ENCODE assay signal across 13 cellular contexts in genomic region chr3:37892917-37893595, GRCh38. TPM values are rescaled to one million over a fixed set of nuclear protein-coding genes. Genes with fewer than 3 reads are reported as not detected.
DNase-seq lines count a peak whose midpoint lies in the region; ATAC-seq, FAIRE-seq and TF ChIP-seq lines count a peak whose summit lies in the region.
"Had no signal": no experiment of that assay in that cellular context is flagged by ENCODE, and none has a peak within 500 bp of the region (broad histone marks: within the 10 kb centered on the region; RNA-seq: fewer than 3 reads in every experiment).

No MANE protein-coding gene starts in this region.

- H2AFZ ChIP-seq in OCI-LY7 (ENCODE audit: low read length): peak overlapping the region; percentile 50

- no peak for TF ChIP-seq EP300 in A549 (IDR thresholded peaks at IDR 0.05)

- no peak for TF ChIP-seq CTCF in A549 (IDR thresholded peaks at IDR 0.05)
- TF ChIP-seq CTCF in OCI-LY7 (conservative IDR thresholded peaks at IDR 0.05; ENCODE audit: low read length): no peak

- H3K27me3 ChIP-seq in HAP-1 (ENCODE audit: low read depth): no peaks in the 10 kb centered on the region
- H3K27me3 ChIP-seq: ovary had no signal

- H3K9me3 ChIP-seq in A549: no peaks in the 10 kb centered on the region
- no peaks in the 10 kb centered on the region for H3K9me3 ChIP-seq in OCI-LY7 (ENCODE audit: low read length)
- H3K9me3 ChIP-seq in HAP-1: no peaks in the 10 kb centered on the region
- H3K9me3 ChIP-seq: ovary had no signal

- peak overlapping the region; percentile 10 for H3K4me2 ChIP-seq in A549
- peak overlapping the region; percentile 24 for H3K4me2 ChIP-seq in OCI-LY7 (ENCODE audit: low read length)

- H3K27ac ChIP-seq in A549 (no peak overlapping the region), OCI-LY7 (ENCODE audit: low read depth, low read length, poor library complexity, severe bottlenecking) (no peak overlapping the region)

- TF ChIP-seq RAD21 in A549 (conservative IDR thresholded peaks at IDR 0.05 in 1 of 2, IDR thresholded peaks at IDR 0.05 in 1 of 2): no peak

- CTCF ChIA-PET in A549 (lab: Yijun Ruan, JAX) (interaction anchor here (0.9 to 2.6 kb wide), 3 partner anchors 8 to 37 kb away, joined by 5 to 10 read pairs (median 5); no protein-coding TSS in a partner anchor), OCI-LY7 (lab: Charles Lee; ENCODE audit: unreplicated experiment) (no interaction called here)

- intact Hi-C loops in OCI-LY7 (cut with micrococcal nuclease; ENCODE audit: unreplicated experiment): no loop called here

- H3K9me2 ChIP-seq in OCI-LY7 (ENCODE audit: insufficient read depth, low read length): no peaks in the 10 kb centered on the region

- no peak for FAIRE-seq in A549 (lab: Jason Lieb, UNC)

- H3K79me2 ChIP-seq in OCI-LY7 (ENCODE audit: insufficient read depth, low read depth, low read length): no peaks in the 10 kb centered on the region

- no peak overlapping the region for H3K4me3 ChIP-seq in A549
- no peak overlapping the region for H3K4me3 ChIP-seq in OCI-LY7 (ENCODE audit: low read depth, low read length, poor library complexity, severe bottlenecking)
- H3K4me3 ChIP-seq in HAP-1: no peak overlapping the region
- H3K4me3 ChIP-seq: ovary had no signal

- POLR2A ChIA-PET in A549 (lab: Yijun Ruan, JAX): no interaction called here
- POLR2A ChIA-PET in OCI-LY7 (lab: Charles Lee): interaction anchor here (1.1 kb wide), 1 partner anchor 18 kb away, joined by 3 read pairs; no protein-coding TSS in a partner anchor

- 38% methylated on average over 3 of the region's 3 CpGs for WGBS in A549 (ENCODE audit: missing lambda C conversion rate)

- ATAC-seq in A549 (peak; percentile 42 to 50; a peak in 1 of 6 replicates), HG03175 (IDR thresholded peaks at IDR 0.05; ENCODE audit: unreplicated experiment) (no peak), GM18519 (IDR thresholded peaks at IDR 0.05; ENCODE audit: low FRiP score, unreplicated experiment) (no peak), HG03439 (IDR thresholded peaks at IDR 0.05; ENCODE audit: unreplicated experiment) (no peak)

- DNase-seq in A549 (ENCODE audit: low read depth in 1 of 2, low spot score in 1 of 2) (no peak), OCI-LY7 (ENCODE audit: low spot score) (no peak), foreskin melanocyte (peak; percentile 84), myocyte (ENCODE audit: low read depth) (peak; percentile 83), HAP-1 (ENCODE audit: low spot score in 2 of 2) (no peak)
- DNase-seq: activated naive CD4-positive, alpha-beta T cell; NCI-H446; stimulated activated CD8-positive, alpha-beta memory T cell treated with anti-CD3 and anti-CD28 coated beads, Interleukin-4, amount 100 ng/mL, for 48 hours; T1000 had no signal

- no peaks in the 10 kb centered on the region for H4K20me1 ChIP-seq in OCI-LY7 (ENCODE audit: insufficient read depth, low read length)

- in situ Hi-C loops in HAP-1 (cut with MboI; ENCODE audit: low sequenced_read_pairs): no loop called here

- no TSS peak for BruUV-seq in OCI-LY7 (replicated peaks; lab: Mats Ljungman, UMichigan)

- H3K36me3 ChIP-seq in OCI-LY7 (ENCODE audit: insufficient read depth, low read length) (no peaks in the 10 kb centered on the region), HAP-1 (replicated peaks) (0 out of 2 replicates have a peak, but pooled peaks cover 3% of the 10 kb centered on the region)
- H3K36me3 ChIP-seq: ovary had no signal

- H3K4me1 ChIP-seq in A549 (peaks cover 12% of the 10 kb centered on the region), OCI-LY7 (ENCODE audit: insufficient read depth, low read length, poor library complexity, severe bottlenecking) (peaks cover 32% of the 10 kb centered on the region), HAP-1 (peaks cover 2% of the 10 kb centered on the region; the same call in 1 of the 2 replicates)

- TF ChIP-seq POLR2A in A549 (IDR thresholded peaks at IDR 0.05; ENCODE audit: low read length): no peak

TF ChIP-seq in A549, 52 proteins besides CTCF, POLR2A, EP300 and RAD21:
- TF ChIP-seq PHF8 (IDR thresholded peaks at IDR 0.05; ENCODE audit: borderline replicate concordance, low read depth) (no peak), PBX3 (IDR thresholded peaks at IDR 0.05) (no peak), TP53 (CRISPR knock-in tag; IDR thresholded peaks at IDR 0.05) (no peak), NFE2L2 (conservative IDR thresholded peaks at IDR 0.05; ENCODE audit: low read length) (no peak)

RNA-seq across cellular contexts. Expression of gene CTDSPL, which starts 31.4 kb away (rescaled TPM):
- polyA plus RNA-seq in A549 (2011; rRNA removed) (31.3 and 35.1 TPM in 2 replicates), A549 (2017; fragmentation: RNase III; extraction: RNeasy Plus Mini Kit Qiagen cat#74134 plus additional on column Dnase treatment) (9.9 to 10.6 TPM (median 9.9 TPM) in 3 replicates)
- polyA plus RNA-seq in A549 (2012; cell fraction: cytosol; rRNA removed): 15.2 and 18.6 TPM in 2 replicates
- 11.6 and 18.2 TPM in 2 replicates for polyA plus RNA-seq in A549 (2012; cell fraction: nucleus; rRNA removed)
- 40.8 and 49.4 TPM in 2 replicates for polyA minus RNA-seq in A549 (2011; rRNA and poly(A)+ RNA removed)
- total RNA-seq in OCI-LY7 (2014; rRNA removed; shearing (Covaris generic)): 0.28 and 0.38 TPM in 2 replicates
- total RNA-seq in OCI-LY7 (2022) (not detected in 2 replicates), myocyte (48.9 and 108 TPM in 2 replicates)
- polyA plus RNA-seq in myocyte (2012): 57.9 TPM

Comparison
In these comparisons a context has a peak if more than half of its experiments do, and no peak if none do; other contexts are left out.
1. ATAC-seq: peak in A549 (2 of 2); none in HG03175 (single experiment), GM18519 (single experiment) and HG03439 (single experiment).
2. DNase-seq: peak in foreskin melanocyte (single experiment) and myocyte (single experiment); none in A549 (0 of 2), OCI-LY7 (single experiment) and HAP-1 (0 of 2).
3. RNA of gene CTDSPL, which starts 31.4 kb away (total RNA-seq): 48.9 to 108 TPM in myocyte; 0.28 to 0.38 TPM in OCI-LY7; every median in the first group is over 10 times any median in the second.